Comparison of ENCODE assay signal across 22 cellular contexts in genomic region chr5:1779021-1779680, GRCh38. TPM values are rescaled to one million over a fixed set of nuclear protein-coding genes. Genes with fewer than 3 reads are reported as not detected.
DNase-seq lines count a peak whose midpoint lies in the region; ATAC-seq and TF ChIP-seq lines count a peak whose summit lies in the region.
"Had no signal": no experiment of that assay in that cellular context is flagged by ENCODE, and none has a peak within 500 bp of the region (broad histone marks: within the 10 kb centered on the region; RNA-seq: fewer than 3 reads in every experiment).

No MANE protein-coding gene starts in this region.

- POLR2A ChIA-PET in activated naive CD8-positive, alpha-beta T cell treated with anti-CD3 and anti-CD28 coated beads, Interleukin-2, amount 10 ng/mL, durations not matched to agents 7 days and 5 days (lab: Charles Lee), result no interaction called here
- POLR2A ChIA-PET in IMR-90 (lab: Charles Lee; ENCODE audit: unreplicated experiment), result no interaction called here

- no peaks in the 10 kb centered on the region for H3K36me3 Mint-ChIP-seq in activated naive CD8-positive, alpha-beta T cell treated with anti-CD3 and anti-CD28 coated beads, Interleukin-2, amount 10 ng/mL, durations not matched to agents 7 days and 5 days
- H3K36me3 Mint-ChIP-seq in activated naive CD8-positive, alpha-beta T cell treated with anti-CD3 and anti-CD28 coated beads for 36 hours, result no peaks in the 10 kb centered on the region
- no peaks in the 10 kb centered on the region for H3K36me3 Mint-ChIP-seq in endodermal cell (ENCODE audit: low read depth)
- H3K36me3 Mint-ChIP-seq: CD8-positive, alpha-beta memory T cell had no signal

- peaks cover 2% of the 10 kb centered on the region; the same call in 1 of the 2 replicates for H3K9me1 ChIP-seq in IMR-90 (ENCODE audit: insufficient read depth, low read length)

- intact Hi-C loops in IMR-90 (cut with micrococcal nuclease) (no loop called here), sciatic nerve (cut with DNase I) (no loop called here), psoas muscle (cut with DNase I) (no loop called here)

- no peak overlapping the region for H3K4me3 ChIP-seq in IMR-90 (ENCODE audit: insufficient read depth, low read depth, low read length)
- no peak overlapping the region for H3K4me3 ChIP-seq in endodermal cell (ENCODE audit: low read length)
- H3K4me3 ChIP-seq in psoas muscle, result no peak overlapping the region
- H3K4me3 ChIP-seq: HAP-1, K562, MG63 had no signal

- H3K4ac ChIP-seq in IMR-90 (ENCODE audit: low read depth, low read length), result no peak overlapping the region

- H2BK5ac ChIP-seq in IMR-90 (ENCODE audit: low read depth, low read length, poor library complexity, severe bottlenecking), result no peak overlapping the region

- H3K4me3 Mint-ChIP-seq in activated naive CD8-positive, alpha-beta T cell treated with anti-CD3 and anti-CD28 coated beads, Interleukin-2, amount 10 ng/mL, durations not matched to agents 7 days and 5 days, result no peak overlapping the region
- H3K4me3 Mint-ChIP-seq in activated naive CD8-positive, alpha-beta T cell treated with anti-CD3 and anti-CD28 coated beads for 36 hours, result no peak overlapping the region
- H3K4me3 Mint-ChIP-seq in endodermal cell, result no peak overlapping the region
- H3K4me3 Mint-ChIP-seq: CD8-positive, alpha-beta memory T cell had no signal

- no peaks in the 10 kb centered on the region for H3K4me1 ChIP-seq in IMR-90 (ENCODE audit: control insufficient read depth, insufficient read depth, low read length)
- no peaks in the 10 kb centered on the region for H3K4me1 ChIP-seq in endodermal cell (ENCODE audit: control insufficient read depth, insufficient read depth, low read length)
- H3K4me1 ChIP-seq in psoas muscle, result no peaks in the 10 kb centered on the region
- H3K4me1 ChIP-seq: HAP-1 had no signal

- H2BK20ac ChIP-seq in IMR-90 (ENCODE audit: low read depth, low read length), result no peak overlapping the region

- peaks cover 13% of the 10 kb centered on the region for H3K4me1 Mint-ChIP-seq in activated naive CD8-positive, alpha-beta T cell treated with anti-CD3 and anti-CD28 coated beads, Interleukin-2, amount 10 ng/mL, durations not matched to agents 7 days and 5 days
- H3K4me1 Mint-ChIP-seq in activated naive CD8-positive, alpha-beta T cell treated with anti-CD3 and anti-CD28 coated beads for 36 hours, result peaks cover 14% of the 10 kb centered on the region
- H3K4me1 Mint-ChIP-seq in endodermal cell, result no peaks in the 10 kb centered on the region

- no peak overlapping the region for H4K5ac ChIP-seq in IMR-90 (ENCODE audit: low read depth, low read length)

- no peaks in the 10 kb centered on the region for H3K9me3 Mint-ChIP-seq in activated naive CD8-positive, alpha-beta T cell treated with anti-CD3 and anti-CD28 coated beads, Interleukin-2, amount 10 ng/mL, durations not matched to agents 7 days and 5 days
- no peaks in the 10 kb centered on the region for H3K9me3 Mint-ChIP-seq in activated naive CD8-positive, alpha-beta T cell treated with anti-CD3 and anti-CD28 coated beads for 36 hours
- H3K9me3 Mint-ChIP-seq in endodermal cell, result peaks cover 7% of the 10 kb centered on the region
- H3K9me3 Mint-ChIP-seq: CD8-positive, alpha-beta memory T cell had no signal

- peak; percentile 20 for DNase-seq in activated naive CD8-positive, alpha-beta T cell treated with anti-CD3 and anti-CD28 coated beads, Interleukin-2, amount 10 ng/mL, durations not matched to agents 7 days and 5 days
- DNase-seq in activated naive CD8-positive, alpha-beta T cell treated with anti-CD3 and anti-CD28 coated beads for 36 hours, result no peak
- DNase-seq in IMR-90 (no peak), endodermal cell (peak; percentile 33), sciatic nerve (ENCODE audit: low spot score) (peak; percentile 55), GM20000 (ENCODE audit: low spot score) (no peak), amniotic stem cell (lab: John Stamatoyannopoulos, UW) (no peak), psoas muscle (no peak)
- DNase-seq: AML-193; Calu3; CD8-positive, alpha-beta memory T cell; DMS153; MG63; NCI-H1048; NCI-H1417 treated with DMSO at 0.1 percent for 48 hours; NCI-H187; NCI-H446; NCI-H526; SHP77 treated with DMSO at 0.1 percent for 48 hours had no signal

- dilution Hi-C loops in IMR-90 (cut with HindIII; ENCODE audit: low sequenced_read_pairs, unreplicated experiment), result no loop called here

- no peak overlapping the region for H3K14ac ChIP-seq in IMR-90 (replicated peaks; ENCODE audit: low read depth, low read length)

- TF ChIP-seq POLR2A in IMR-90 (IDR thresholded peaks at IDR 0.05; ENCODE audit: low read depth, low read length), result no peak

- H4K20me1 ChIP-seq in IMR-90 (ENCODE audit: insufficient read depth, low read length), result no peaks in the 10 kb centered on the region

- no peaks in the 10 kb centered on the region; the same call in 1 of the 2 replicates for H3K27me3 ChIP-seq in IMR-90 (ENCODE audit: control insufficient read depth, insufficient read depth, low read length)
- no peaks in the 10 kb centered on the region for H3K27me3 ChIP-seq in endodermal cell (ENCODE audit: control insufficient read depth, insufficient read depth, low read length, poor library complexity, severe bottlenecking)
- no peaks in the 10 kb centered on the region for H3K27me3 ChIP-seq in psoas muscle (ENCODE audit: insufficient read depth in 3 of 3, low read length in 2 of 3)
- H3K27me3 ChIP-seq: MG63 had no signal

- no peak overlapping the region for H2AK9ac ChIP-seq in IMR-90 (replicated peaks; ENCODE audit: low read depth, low read length, poor library complexity)

- H4K8ac ChIP-seq in IMR-90 (ENCODE audit: low read depth in 2 of 2, low read length in 2 of 2), result no peak overlapping the region

- no peak overlapping the region for H4K91ac ChIP-seq in IMR-90 (ENCODE audit: insufficient read depth, low read depth, low read length)

- H3K27ac ChIP-seq in IMR-90 (ENCODE audit: insufficient read depth, low read length) (no peak overlapping the region), endodermal cell (ENCODE audit: low read depth, low read length) (no peak overlapping the region), psoas muscle (no peak overlapping the region)
- H3K27ac ChIP-seq: C4-2B had no signal

- H3K27me3 Mint-ChIP-seq in activated naive CD8-positive, alpha-beta T cell treated with anti-CD3 and anti-CD28 coated beads, Interleukin-2, amount 10 ng/mL, durations not matched to agents 7 days and 5 days, result peaks cover 13% of the 10 kb centered on the region
- H3K27me3 Mint-ChIP-seq in activated naive CD8-positive, alpha-beta T cell treated with anti-CD3 and anti-CD28 coated beads for 36 hours, result no peaks in the 10 kb centered on the region
- H3K27me3 Mint-ChIP-seq in endodermal cell (ENCODE audit: insufficient read depth), result peaks cover 1% of the 10 kb centered on the region

- H3K23ac ChIP-seq in IMR-90 (ENCODE audit: low read depth, low read length), result no peak overlapping the region

- CTCF ChIA-PET in IMR-90 (lab: Yijun Ruan, JAX), result no interaction called here

- H3K9ac ChIP-seq in IMR-90 (ENCODE audit: low read depth, low read length) (no peak overlapping the region), endodermal cell (ENCODE audit: extremely low read depth, low read length, poor library complexity, severe bottlenecking) (no peak overlapping the region)

- no peak for TF ChIP-seq RAD21 in IMR-90 (IDR thresholded peaks at IDR 0.05; ENCODE audit: low read length)

- H3K9me3 ChIP-seq in IMR-90 (ENCODE audit: control insufficient read depth, insufficient read depth, low read length), result no peaks in the 10 kb centered on the region
- H3K9me3 ChIP-seq in endodermal cell (ENCODE audit: control insufficient read depth, low read length), result no peaks in the 10 kb centered on the region
- no peaks in the 10 kb centered on the region for H3K9me3 ChIP-seq in psoas muscle
- H3K9me3 ChIP-seq: HAP-1, MG63 had no signal

- H2BK120ac ChIP-seq in IMR-90 (ENCODE audit: low read depth, low read length), result no peak overlapping the region

- 85% methylated on average over 14 of the region's 32 CpGs; no CpG with 5 or more reads in 1 of the 2 experiments for WGBS in IMR-90 (ENCODE audit: extremely low coverage in 2 of 2, insufficient read length in 1 of 2), 2 experiments
- WGBS in endodermal cell (ENCODE audit: insufficient coverage in 1 of 2, insufficient read length in 1 of 2), 2 experiments, result 92 to 96% methylated on average over 19 to 32 of the region's 32 CpGs
- WGBS in psoas muscle, 3 donors, result 86 to 87% (median 86%) methylated on average over 32 of the region's 32 CpGs

- H3K56ac ChIP-seq in IMR-90 (ENCODE audit: extremely low read depth, insufficient read depth, low read length), result no peak overlapping the region

- H3K36me3 ChIP-seq in IMR-90 (ENCODE audit: control insufficient read depth, insufficient read depth, low read length), result no peaks in the 10 kb centered on the region
- H3K36me3 ChIP-seq in endodermal cell (ENCODE audit: control insufficient read depth, insufficient read depth, low read length), result no peaks in the 10 kb centered on the region
- no peaks in the 10 kb centered on the region for H3K36me3 ChIP-seq in psoas muscle (ENCODE audit: insufficient read depth in 1 of 2, low read depth in 1 of 2)
- H3K36me3 ChIP-seq: HAP-1, MG63 had no signal

- H3K18ac ChIP-seq in IMR-90 (ENCODE audit: low read depth, low read length), result no peak overlapping the region

- no peak overlapping the region for H2BK15ac ChIP-seq in IMR-90 (ENCODE audit: low read depth, low read length)

- H3K4me2 ChIP-seq in IMR-90 (ENCODE audit: low read depth, low read length), result no peak overlapping the region

- H2AK5ac ChIP-seq in IMR-90 (ENCODE audit: low read depth, low read length), result no peak overlapping the region

- no peak for TF ChIP-seq CTCF in IMR-90 (conservative IDR thresholded peaks at IDR 0.05; ENCODE audit: low read depth, low read length)
- no peak for TF ChIP-seq CTCF in endodermal cell (conservative IDR thresholded peaks at IDR 0.05)
- no peak for TF ChIP-seq CTCF in GM20000 (IDR thresholded peaks at IDR 0.05; ENCODE audit: extremely low read depth, missing control alignments)
- no peak for TF ChIP-seq CTCF in psoas muscle (IDR thresholded peaks at IDR 0.05)

- in situ Hi-C loops in IMR-90 (cut with MboI; ENCODE audit: low sequenced_read_pairs), result loop anchor here (25.0 kb wide), 1 partner anchor 817 kb away; no protein-coding TSS in a partner anchor

- ATAC-seq in activated naive CD8-positive, alpha-beta T cell treated with anti-CD3 and anti-CD28 coated beads, Interleukin-2, amount 10 ng/mL, durations not matched to agents 7 days and 5 days (ENCODE audit: low read depth), result no peak
- ATAC-seq in IMR-90 (ENCODE audit: low read depth) (no peak), sciatic nerve (no peak), psoas muscle (no peak)

- H3K79me1 ChIP-seq in IMR-90 (ENCODE audit: low read depth in 1 of 2, low read length in 2 of 2), result no peaks in the 10 kb centered on the region

- BruUV-seq in IMR-90 (replicated peaks; lab: Mats Ljungman, UMichigan), result no TSS peak

- peak overlapping the region; percentile 32 for H2AFZ ChIP-seq in IMR-90 (replicated peaks; ENCODE audit: low read length, poor library complexity)

- no peak overlapping the region for H3K27ac Mint-ChIP-seq in activated naive CD8-positive, alpha-beta T cell treated with anti-CD3 and anti-CD28 coated beads, Interleukin-2, amount 10 ng/mL, durations not matched to agents 7 days and 5 days
- H3K27ac Mint-ChIP-seq in activated naive CD8-positive, alpha-beta T cell treated with anti-CD3 and anti-CD28 coated beads for 36 hours, result no peak overlapping the region
- no peak overlapping the region for H3K27ac Mint-ChIP-seq in endodermal cell

RNA-seq across cellular contexts. Expression of gene MRPL36, which starts 20.5 kb away (rescaled TPM):
- total RNA-seq in activated naive CD8-positive, alpha-beta T cell treated with anti-CD3 and anti-CD28 coated beads, Interleukin-2, amount 10 ng/mL, durations not matched to agents 7 days and 5 days, result 10 to 100 TPM; 47.1 to 51.2 TPM
- total RNA-seq in activated naive CD8-positive, alpha-beta T cell treated with anti-CD3 and anti-CD28 coated beads for 36 hours, result 100 to 1,000 TPM; 104 to 108 TPM
- 63.9 and 85.9 TPM in 2 replicates for total RNA-seq in IMR-90 (2012; rRNA removed)
- polyA plus RNA-seq in IMR-90 (2012; rRNA removed), result 103 and 134 TPM in 2 replicates
- polyA plus RNA-seq in IMR-90 (2012; cell fraction: cytosol; rRNA removed), result 101 and 125 TPM in 2 replicates
- 35.7 and 44.4 TPM in 2 replicates for polyA plus RNA-seq in IMR-90 (2012; cell fraction: nucleus; rRNA removed; ENCODE audit: low replicate concordance)
- total RNA-seq in endodermal cell, result 10 to 100 TPM; 44.0 to 49.7 TPM
- polyA plus RNA-seq in endodermal cell (2013, experiment 1 of 2), result 73.8 TPM
- polyA plus RNA-seq in endodermal cell (2013, experiment 2 of 2), result 63.7 TPM
- 28.4 TPM for total RNA-seq in sciatic nerve
- 100 to 1,000 TPM in 1 of 4 donors, 10 to 100 TPM in 3; 61.6 to 111 (median 87.0) TPM for total RNA-seq in psoas muscle
- 100 to 1,000 TPM; 161 to 216 (median 174) TPM for polyA plus RNA-seq in psoas muscle

RNA-seq across cellular contexts. Expression of gene NDUFS6, which starts 22.1 kb away (rescaled TPM):
- 10 to 100 TPM; 24.7 to 27.7 TPM for total RNA-seq in activated naive CD8-positive, alpha-beta T cell treated with anti-CD3 and anti-CD28 coated beads, Interleukin-2, amount 10 ng/mL, durations not matched to agents 7 days and 5 days
- total RNA-seq in activated naive CD8-positive, alpha-beta T cell treated with anti-CD3 and anti-CD28 coated beads for 36 hours, result 10 to 100 TPM; 40.5 to 42.4 TPM
- total RNA-seq in IMR-90 (2012; rRNA removed), result 10.4 and 26.9 TPM in 2 replicates
- polyA plus RNA-seq in IMR-90 (2012; rRNA removed), result 69.0 and 119 TPM in 2 replicates
- polyA plus RNA-seq in IMR-90 (2012; cell fraction: cytosol; rRNA removed), result 70.7 and 121 TPM in 2 replicates
- polyA plus RNA-seq in IMR-90 (2012; cell fraction: nucleus; rRNA removed; ENCODE audit: low replicate concordance), result 19.3 and 45.4 TPM in 2 replicates
- total RNA-seq in endodermal cell, result 10 to 100 TPM; 47.9 to 65.2 TPM
- polyA plus RNA-seq in endodermal cell (2013, experiment 1 of 2), result 79.9 TPM
- 73.3 TPM for polyA plus RNA-seq in endodermal cell (2013, experiment 2 of 2)
- 20.7 TPM for total RNA-seq in sciatic nerve
- 10 to 100 TPM; 48.3 to 61.5 (median 49.9) TPM for total RNA-seq in psoas muscle
- 100 to 1,000 TPM; 110 to 177 (median 135) TPM for polyA plus RNA-seq in psoas muscle

Comparison
In these comparisons a context has a peak if more than half of its experiments do, and no peak if none do; other contexts are left out.
1. DNase-seq: peak in activated naive CD8-positive, alpha-beta T cell treated with anti-CD3 and anti-CD28 coated beads, Interleukin-2, amount 10 ng/mL, durations not matched to agents 7 days and 5 days (single experiment), endodermal cell (single experiment) and sciatic nerve (single experiment); none in activated naive CD8-positive, alpha-beta T cell treated with anti-CD3 and anti-CD28 coated beads for 36 hours (single experiment), IMR-90 (single experiment), GM20000 (single experiment), amniotic stem cell (single experiment) and psoas muscle (0 of 2).